ENCODE assay signal across 14 cellular contexts in the genomic region with DNA sequence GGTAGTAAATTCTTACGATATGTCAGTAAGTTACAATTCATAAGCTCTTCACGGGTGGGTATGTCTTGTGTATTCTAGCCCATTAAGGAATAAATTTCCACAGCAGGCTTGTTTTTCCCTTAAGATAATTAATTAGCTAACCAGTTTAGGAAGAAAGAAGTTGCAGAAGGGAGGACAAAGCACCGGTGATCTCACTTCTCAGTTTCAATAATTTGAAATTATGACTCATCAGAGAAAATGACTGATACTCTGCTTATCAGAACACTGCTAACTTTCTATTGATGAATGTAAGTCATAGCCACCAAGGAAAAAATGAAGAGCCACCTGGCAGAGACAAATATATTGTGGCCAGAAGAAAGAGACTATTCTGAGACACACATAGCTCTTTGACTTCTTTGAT. TPM values are rescaled to one million over a fixed set of nuclear protein-coding genes. Genes with fewer than 3 reads are reported as not detected.
DNase-seq lines count a peak whose midpoint lies in the region; ATAC-seq and TF ChIP-seq lines count a peak whose summit lies in the region.
"Had no signal": no experiment of that assay in that cellular context is flagged by ENCODE, and none has a peak within 500 bp of the region (broad histone marks: within the 10 kb centered on the region; RNA-seq: fewer than 3 reads in every experiment).

No MANE protein-coding gene starts in this region.

- H3K4me3 ChIP-seq in lower leg skin (ENCODE audit: low read depth, poor library complexity, severe bottlenecking) (no peak overlapping the region), breast epithelium (no peak overlapping the region)
- H3K4me3 ChIP-seq: dorsolateral prefrontal cortex, smooth muscle cell, tibial artery had no signal

- WGBS in lower leg skin, 2 donors: 40 to 45% methylated on average over 3 of the region's 3 CpGs

- no peaks in the 10 kb centered on the region for H3K36me3 Mint-ChIP-seq in activated CD4-positive, alpha-beta memory T cell treated with anti-CD3 and anti-CD28 coated beads for 36 hours
- no peaks in the 10 kb centered on the region for H3K36me3 Mint-ChIP-seq in activated CD4-positive, alpha-beta memory T cell treated with anti-CD3 and anti-CD28 coated beads, Interleukin-2, amount 10 ng/mL, durations not matched to agents 7 days and 5 days (ENCODE audit: low read depth)
- H3K36me3 Mint-ChIP-seq in stimulated activated effector memory CD8-positive, alpha-beta T cell treated with anti-CD3 and anti-CD28 coated beads, Interleukin-12 subunit alpha, Interleukin-12 subunit beta, amount 100 ng/mL, for 72 hours: no peaks in the 10 kb centered on the region
- no peaks in the 10 kb centered on the region for H3K36me3 Mint-ChIP-seq in HFFc6 (ENCODE audit: low read depth)

- TF ChIP-seq CTCF in lower leg skin (IDR thresholded peaks at IDR 0.05) (no peak), breast epithelium (IDR thresholded peaks at IDR 0.05) (no peak), HFFc6 (IDR thresholded peaks at IDR 0.05) (no peak)

- H3K36me3 ChIP-seq in breast epithelium: no peaks in the 10 kb centered on the region
- H3K36me3 ChIP-seq: tibial artery had no signal

- POLR2A ChIA-PET in activated CD4-positive, alpha-beta memory T cell treated with anti-CD3 and anti-CD28 coated beads for 36 hours (lab: Charles Lee): interaction anchor here (0.6 kb wide), 2 partner anchors 63 to 198 kb away, joined by 3 to 4 read pairs; no protein-coding TSS in a partner anchor
- POLR2A ChIA-PET in activated CD4-positive, alpha-beta memory T cell treated with anti-CD3 and anti-CD28 coated beads, Interleukin-2, amount 10 ng/mL, durations not matched to agents 7 days and 5 days (lab: Charles Lee): interaction anchor here (1.1 kb wide), 1 partner anchor 70 kb away, joined by 4 read pairs; no protein-coding TSS in a partner anchor

- ATAC-seq in GM21381 (IDR thresholded peaks at IDR 0.05; ENCODE audit: unreplicated experiment) (peak; percentile 65), HG03159 (IDR thresholded peaks at IDR 0.05; ENCODE audit: unreplicated experiment) (peak; percentile 89)
- peak; percentile 94 for ATAC-seq in stimulated activated effector memory CD8-positive, alpha-beta T cell treated with anti-CD3 and anti-CD28 coated beads, Interleukin-12 subunit alpha, Interleukin-12 subunit beta, amount 100 ng/mL, for 72 hours

- no peaks in the 10 kb centered on the region for H3K4me1 ChIP-seq in breast epithelium
- H3K4me1 ChIP-seq: tibial artery had no signal

- H3K9me3 Mint-ChIP-seq in activated CD4-positive, alpha-beta memory T cell treated with anti-CD3 and anti-CD28 coated beads for 36 hours: peaks cover 2% of the 10 kb centered on the region
- peaks cover 3% of the 10 kb centered on the region for H3K9me3 Mint-ChIP-seq in activated CD4-positive, alpha-beta memory T cell treated with anti-CD3 and anti-CD28 coated beads, Interleukin-2, amount 10 ng/mL, durations not matched to agents 7 days and 5 days
- H3K9me3 Mint-ChIP-seq in stimulated activated effector memory CD8-positive, alpha-beta T cell treated with anti-CD3 and anti-CD28 coated beads, Interleukin-12 subunit alpha, Interleukin-12 subunit beta, amount 100 ng/mL, for 72 hours: no peaks in the 10 kb centered on the region
- H3K9me3 Mint-ChIP-seq in HFFc6: no peaks in the 10 kb centered on the region

- H3K4me3 Mint-ChIP-seq in activated CD4-positive, alpha-beta memory T cell treated with anti-CD3 and anti-CD28 coated beads for 36 hours: no peak overlapping the region
- H3K4me3 Mint-ChIP-seq in activated CD4-positive, alpha-beta memory T cell treated with anti-CD3 and anti-CD28 coated beads, Interleukin-2, amount 10 ng/mL, durations not matched to agents 7 days and 5 days: no peak overlapping the region
- H3K4me3 Mint-ChIP-seq in stimulated activated effector memory CD8-positive, alpha-beta T cell treated with anti-CD3 and anti-CD28 coated beads, Interleukin-12 subunit alpha, Interleukin-12 subunit beta, amount 100 ng/mL, for 72 hours: no peak overlapping the region
- H3K4me3 Mint-ChIP-seq in HFFc6: no peak overlapping the region

- H3K27ac Mint-ChIP-seq in activated CD4-positive, alpha-beta memory T cell treated with anti-CD3 and anti-CD28 coated beads for 36 hours: peak overlapping the region; percentile 19
- H3K27ac Mint-ChIP-seq in activated CD4-positive, alpha-beta memory T cell treated with anti-CD3 and anti-CD28 coated beads, Interleukin-2, amount 10 ng/mL, durations not matched to agents 7 days and 5 days: no peak overlapping the region
- no peak overlapping the region for H3K27ac Mint-ChIP-seq in stimulated activated effector memory CD8-positive, alpha-beta T cell treated with anti-CD3 and anti-CD28 coated beads, Interleukin-12 subunit alpha, Interleukin-12 subunit beta, amount 100 ng/mL, for 72 hours
- H3K27ac Mint-ChIP-seq in HFFc6: no peak overlapping the region

- H3K9me3 ChIP-seq in breast epithelium: no peaks in the 10 kb centered on the region
- H3K9me3 ChIP-seq: tibial artery had no signal

- peaks cover 21% of the 10 kb centered on the region for H3K4me1 Mint-ChIP-seq in activated CD4-positive, alpha-beta memory T cell treated with anti-CD3 and anti-CD28 coated beads for 36 hours (ENCODE audit: low read depth)
- peaks cover 17% of the 10 kb centered on the region for H3K4me1 Mint-ChIP-seq in activated CD4-positive, alpha-beta memory T cell treated with anti-CD3 and anti-CD28 coated beads, Interleukin-2, amount 10 ng/mL, durations not matched to agents 7 days and 5 days
- peaks cover 10% of the 10 kb centered on the region for H3K4me1 Mint-ChIP-seq in stimulated activated effector memory CD8-positive, alpha-beta T cell treated with anti-CD3 and anti-CD28 coated beads, Interleukin-12 subunit alpha, Interleukin-12 subunit beta, amount 100 ng/mL, for 72 hours
- no peaks in the 10 kb centered on the region for H3K4me1 Mint-ChIP-seq in HFFc6 (ENCODE audit: low read depth)

- no peak overlapping the region for H3K27ac ChIP-seq in breast epithelium
- H3K27ac ChIP-seq: dorsolateral prefrontal cortex, tibial artery had no signal

- CTCF ChIA-PET in activated CD4-positive, alpha-beta memory T cell treated with anti-CD3 and anti-CD28 coated beads for 36 hours (lab: Charles Lee): interaction anchor here (0.7 to 1.9 kb wide), 3 partner anchors 12 to 70 kb away, joined by 3 to 7 read pairs (median 3); no protein-coding TSS in a partner anchor
- CTCF ChIA-PET in activated CD4-positive, alpha-beta memory T cell treated with anti-CD3 and anti-CD28 coated beads, Interleukin-2, amount 10 ng/mL, durations not matched to agents 7 days and 5 days (lab: Charles Lee): interaction anchor here (1.5 kb wide), 1 partner anchor 18 kb away, joined by 4 read pairs; no protein-coding TSS in a partner anchor

- DNase-seq in activated CD4-positive, alpha-beta memory T cell treated with anti-CD3 and anti-CD28 coated beads for 36 hours: no peak
- no peak for DNase-seq in activated CD4-positive, alpha-beta memory T cell treated with anti-CD3 and anti-CD28 coated beads, Interleukin-2, amount 10 ng/mL, durations not matched to agents 7 days and 5 days
- DNase-seq in stimulated activated effector memory CD8-positive, alpha-beta T cell treated with anti-CD3 and anti-CD28 coated beads, Interleukin-12 subunit alpha, Interleukin-12 subunit beta, amount 100 ng/mL, for 72 hours (ENCODE audit: low spot score in 2 of 2): no peak
- DNase-seq in lower leg skin (ENCODE audit: low spot score in 2 of 2) (no peak), breast epithelium (ENCODE audit: low spot score in 2 of 2) (no peak), HFFc6 (no peak)
- DNase-seq: Calu3, dorsolateral prefrontal cortex, NCI-H1436, NCI-H510A treated with DMSO at 0.1 percent for 48 hours, tibial artery had no signal

- no peaks in the 10 kb centered on the region for H3K27me3 ChIP-seq in breast epithelium

- TF ChIP-seq POLR2A in lower leg skin (IDR thresholded peaks at IDR 0.05) (no peak), breast epithelium (IDR thresholded peaks at IDR 0.05) (no peak)

- H3K27me3 Mint-ChIP-seq in activated CD4-positive, alpha-beta memory T cell treated with anti-CD3 and anti-CD28 coated beads for 36 hours: peaks cover 13% of the 10 kb centered on the region
- H3K27me3 Mint-ChIP-seq in activated CD4-positive, alpha-beta memory T cell treated with anti-CD3 and anti-CD28 coated beads, Interleukin-2, amount 10 ng/mL, durations not matched to agents 7 days and 5 days: no peaks in the 10 kb centered on the region
- H3K27me3 Mint-ChIP-seq in HFFc6 (ENCODE audit: insufficient read depth): peaks cover 7% of the 10 kb centered on the region

- intact Hi-C loops in activated CD4-positive, alpha-beta memory T cell treated with anti-CD3 and anti-CD28 coated beads for 36 hours (cut with micrococcal nuclease): loop anchor here (5.0 kb wide), 1 partner anchor 388 kb away; no protein-coding TSS in a partner anchor
- intact Hi-C loops in lower leg skin (cut with DNase I; ENCODE audit: low total_unique reads) (no loop called here), breast epithelium (cut with DNase I; ENCODE audit: low total_unique reads) (no loop called here)

RNA-seq across cellular contexts. Expression of gene ENTPD6, which starts 35.1 kb away (rescaled TPM):
- total RNA-seq in activated CD4-positive, alpha-beta memory T cell treated with anti-CD3 and anti-CD28 coated beads for 36 hours: 10 to 100 TPM; 48.5 to 51.0 TPM
- total RNA-seq in activated CD4-positive, alpha-beta memory T cell treated with anti-CD3 and anti-CD28 coated beads, Interleukin-2, amount 10 ng/mL, durations not matched to agents 7 days and 5 days: 10 to 100 TPM; 47.7 to 48.2 TPM
- 10 to 100 TPM; 37.5 to 59.7 (median 43.0) TPM for total RNA-seq in lower leg skin
- 10 to 100 TPM; 45.8 to 77.6 (median 71.1) TPM for total RNA-seq in breast epithelium
- 10 to 100 TPM; 46.2 to 53.2 (median 51.6) TPM for total RNA-seq in HFFc6 (2021; fragmentation: NEBNext Ultra II Directional; extraction: Animal tissue kit (Norgen Biotek cat#: 25700))
